Comparison of ENCODE assay signal across 18 cellular contexts in genomic region chr5:151743535-151743934, GRCh38. TPM values are rescaled to one million over a fixed set of nuclear protein-coding genes. Genes with fewer than 3 reads are reported as not detected.
DNase-seq lines count a peak whose midpoint lies in the region; ATAC-seq and TF ChIP-seq lines count a peak whose summit lies in the region.
"Had no signal": no experiment of that assay in that cellular context is flagged by ENCODE, and none has a peak within 500 bp of the region (broad histone marks: within the 10 kb centered on the region; RNA-seq: fewer than 3 reads in every experiment).

No MANE protein-coding gene starts in this region.

- H3K9ac ChIP-seq in H9 (ENCODE audit: extremely low read depth, insufficient read length, low read length), result no peak overlapping the region

- no peak overlapping the region for H3K4me2 ChIP-seq in H9 (ENCODE audit: insufficient read depth, insufficient read length, low read length)

- H3K4ac ChIP-seq in H9 (ENCODE audit: low read depth, low read length), result no peak overlapping the region

- intact Hi-C loops in activated CD8-positive, alpha-beta T cell treated with anti-CD3 and anti-CD28 coated beads for 36 hours (cut with micrococcal nuclease), result no loop called here
- intact Hi-C loops in vagina (cut with DNase I), result loop anchor here (5.0 kb wide), 1 partner anchor 296 kb away; the partner anchor contains the start of gene SLC36A1

- H3K27me3 ChIP-seq in vagina (no peaks in the 10 kb centered on the region), H9 (ENCODE audit: insufficient read depth, low read length) (no peaks in the 10 kb centered on the region)
- H3K27me3 ChIP-seq: ascending aorta, ovary, sigmoid colon had no signal

- H2BK120ac ChIP-seq in H9 (ENCODE audit: low read depth, low read length, poor library complexity, severe bottlenecking), result no peak overlapping the region

- H4K8ac ChIP-seq in H9 (replicated peaks; ENCODE audit: insufficient read length, low read depth, low read length), result no peak overlapping the region

- no peak overlapping the region for H3K14ac ChIP-seq in H9 (ENCODE audit: insufficient read depth, low read length)

- H3K56ac ChIP-seq in H9 (ENCODE audit: insufficient read length, low read depth, low read length), result no peak overlapping the region

- H3K9me3 ChIP-seq in vagina, result no peaks in the 10 kb centered on the region
- H3K9me3 ChIP-seq in H9 (ENCODE audit: control insufficient read depth, low read depth, low read length), result no peaks in the 10 kb centered on the region
- H3K9me3 ChIP-seq: ascending aorta, mucosa of descending colon, ovary, sigmoid colon, thoracic aorta had no signal

- POLR2A ChIA-PET in activated CD8-positive, alpha-beta T cell treated with anti-CD3 and anti-CD28 coated beads for 36 hours (lab: Charles Lee), result interaction anchor here (0.9 kb wide), 1 partner anchor 15 kb away, joined by 3 read pairs; the partner anchor contains the start of gene ATOX1
- POLR2A ChIA-PET in activated CD8-positive, alpha-beta T cell treated with anti-CD3 and anti-CD28 coated beads, Interleukin-2, amount 10 ng/mL, durations not matched to agents 7 days and 5 days (lab: Charles Lee), result no interaction called here

- no peak overlapping the region for H2BK5ac ChIP-seq in H9 (ENCODE audit: insufficient read length, low read length)

- H2BK15ac ChIP-seq in H9 (ENCODE audit: low read depth, low read length), result no peak overlapping the region

- H3K4me1 ChIP-seq in vagina, result peaks cover 44% of the 10 kb centered on the region
- peaks cover 7% of the 10 kb centered on the region; the same call in 1 of the 2 replicates for H3K4me1 ChIP-seq in H9 (ENCODE audit: insufficient read depth, low read length)

- H3K36me3 ChIP-seq in vagina, result peaks cover 0 to 11% of the 10 kb centered on the region in 2 donors
- H3K36me3 ChIP-seq: ovary, thoracic aorta had no signal

- H3K9me3 Mint-ChIP-seq in activated CD8-positive, alpha-beta T cell treated with anti-CD3 and anti-CD28 coated beads for 36 hours, result no peaks in the 10 kb centered on the region
- no peaks in the 10 kb centered on the region for H3K9me3 Mint-ChIP-seq in activated CD8-positive, alpha-beta T cell treated with anti-CD3 and anti-CD28 coated beads, Interleukin-2, amount 10 ng/mL, durations not matched to agents 7 days and 5 days (ENCODE audit: insufficient read depth)
- no peaks in the 10 kb centered on the region for H3K9me3 Mint-ChIP-seq in H9
- H3K9me3 Mint-ChIP-seq: CD8-positive, alpha-beta T cell; dendritic cell treated with granulocyte-macrophage colony-stimulating factor and Interleukin-4, amounts not matched to agents 40 ng/mL and 50 ng/mL, for 4 days had no signal

- TF ChIP-seq POLR2A in vagina (IDR thresholded peaks at IDR 0.05), result no peak

- H3K18ac ChIP-seq in H9 (ENCODE audit: insufficient read length, low read depth, low read length), result no peak overlapping the region

- no peak for DNase-seq in activated CD8-positive, alpha-beta T cell treated with anti-CD3 and anti-CD28 coated beads for 36 hours
- no peak for DNase-seq in activated CD8-positive, alpha-beta T cell treated with anti-CD3 and anti-CD28 coated beads, Interleukin-2, amount 10 ng/mL, durations not matched to agents 7 days and 5 days
- DNase-seq in inferior parietal cortex (ENCODE audit: extremely low spot score) (peak; percentile 39), vagina (ENCODE audit: extremely low spot score in 2 of 2) (no peak), H9 (no peak), NOMO-1 (lab: John Stamatoyannopoulos, UW; ENCODE audit: unreplicated experiment in 2 of 2) (no peak), NCI-H1092 treated with DMSO at 0.1 percent for 48 hours (lab: John Stamatoyannopoulos, UW) (no peak)
- DNase-seq: activated naive CD4-positive, alpha-beta T cell treated with Interleukin-2 at 50 U/mL for 16 hours; CD8-positive, alpha-beta T cell; NCI-H748 treated with DMSO at 0.1 percent for 48 hours; sigmoid colon had no signal

- no peak overlapping the region for H2BK12ac ChIP-seq in H9 (ENCODE audit: insufficient read length, low read depth, low read length)

- no peak overlapping the region for H3K23ac ChIP-seq in H9 (ENCODE audit: insufficient read length, low read depth, low read length)

- peaks cover 2% of the 10 kb centered on the region for H3K79me1 ChIP-seq in H9 (ENCODE audit: insufficient read depth, low read depth, low read length, poor library complexity, severe bottlenecking)

- no peak overlapping the region for H3K4me3 Mint-ChIP-seq in activated CD8-positive, alpha-beta T cell treated with anti-CD3 and anti-CD28 coated beads for 36 hours
- H3K4me3 Mint-ChIP-seq in activated CD8-positive, alpha-beta T cell treated with anti-CD3 and anti-CD28 coated beads, Interleukin-2, amount 10 ng/mL, durations not matched to agents 7 days and 5 days, result no peak overlapping the region
- no peak overlapping the region for H3K4me3 Mint-ChIP-seq in H9
- H3K4me3 Mint-ChIP-seq: CD8-positive, alpha-beta T cell; dendritic cell treated with granulocyte-macrophage colony-stimulating factor and Interleukin-4, amounts not matched to agents 40 ng/mL and 50 ng/mL, for 4 days had no signal

- CTCF ChIA-PET in activated CD8-positive, alpha-beta T cell treated with anti-CD3 and anti-CD28 coated beads for 36 hours (lab: Charles Lee), result interaction anchor here (1.2 to 7.5 kb wide), 4 partner anchors 11 to 91 kb away, joined by 3 to 111 read pairs (median 28); partner anchors contain the start of gene ATOX1
- CTCF ChIA-PET in activated CD8-positive, alpha-beta T cell treated with anti-CD3 and anti-CD28 coated beads, Interleukin-2, amount 10 ng/mL, durations not matched to agents 7 days and 5 days (lab: Charles Lee), result interaction anchor here (1.2 to 10.4 kb wide), 4 partner anchors 8 to 297 kb away, joined by 3 to 127 read pairs (median 4); partner anchors contain the start of gene SLC36A1

- H3K79me2 ChIP-seq in H9 (ENCODE audit: insufficient read depth, low read length), result no peaks in the 10 kb centered on the region

- H2BK20ac ChIP-seq in H9 (ENCODE audit: low read depth, low read length, poor library complexity, severe bottlenecking), result no peak overlapping the region

- H3T11ph ChIP-seq in H9 (ENCODE audit: low read length), result no peak overlapping the region

- peaks cover 21% of the 10 kb centered on the region for H3K36me3 Mint-ChIP-seq in activated CD8-positive, alpha-beta T cell treated with anti-CD3 and anti-CD28 coated beads for 36 hours (ENCODE audit: low read depth)
- peaks cover 39% of the 10 kb centered on the region for H3K36me3 Mint-ChIP-seq in activated CD8-positive, alpha-beta T cell treated with anti-CD3 and anti-CD28 coated beads, Interleukin-2, amount 10 ng/mL, durations not matched to agents 7 days and 5 days (ENCODE audit: low read depth)
- H3K36me3 Mint-ChIP-seq in H9 (ENCODE audit: insufficient read depth in 1 of 3, low read depth in 3 of 3), result peaks cover 2 to 14% (median 8%) of the 10 kb centered on the region in 3 experiments; a peak in 4 of 7 replicates

- ATAC-seq in activated CD8-positive, alpha-beta T cell treated with anti-CD3 and anti-CD28 coated beads for 36 hours, result no peak
- ATAC-seq in activated CD8-positive, alpha-beta T cell treated with anti-CD3 and anti-CD28 coated beads, Interleukin-2, amount 10 ng/mL, durations not matched to agents 7 days and 5 days, result no peak
- ATAC-seq: CD8-positive, alpha-beta T cell had no signal

- no CpG with 5 or more reads among the region's 1 CpG for WGBS in H9 (ENCODE audit: extremely low coverage, insufficient read length, low lambda C conversion rate)

- no peak overlapping the region for H3K4me3 ChIP-seq in vagina
- H3K4me3 ChIP-seq: ascending aorta, mucosa of descending colon, ovary, sigmoid colon, thoracic aorta had no signal

- H4K20me1 ChIP-seq in H9 (ENCODE audit: control insufficient read depth, insufficient read depth, insufficient read length), result no peaks in the 10 kb centered on the region

- peak overlapping the region; percentile 9; the same call in 1 of the 2 replicates for H3K27ac ChIP-seq in VCaP
- H3K27ac ChIP-seq in vagina, result peak overlapping the region; percentile 12
- H3K27ac ChIP-seq in H9 (ENCODE audit: insufficient read length, low read depth, low read length), result no peak overlapping the region
- H3K27ac ChIP-seq: 22Rv1, ovary, thoracic aorta had no signal

- H3K4me1 Mint-ChIP-seq in activated CD8-positive, alpha-beta T cell treated with anti-CD3 and anti-CD28 coated beads for 36 hours (ENCODE audit: low read depth), result peaks cover 27% of the 10 kb centered on the region
- peaks cover 41% of the 10 kb centered on the region for H3K4me1 Mint-ChIP-seq in activated CD8-positive, alpha-beta T cell treated with anti-CD3 and anti-CD28 coated beads, Interleukin-2, amount 10 ng/mL, durations not matched to agents 7 days and 5 days (ENCODE audit: low read depth)
- H3K4me1 Mint-ChIP-seq in H9, result peaks cover 16 to 19% of the 10 kb centered on the region in 2 experiments

- no peak overlapping the region for H2AK5ac ChIP-seq in H9 (ENCODE audit: insufficient read length, low read length)

- no peak for TF ChIP-seq CTCF in activated CD8-positive, alpha-beta T cell treated with anti-CD3 and anti-CD28 coated beads for 36 hours (IDR thresholded peaks at IDR 0.05)
- no peak for TF ChIP-seq CTCF in VCaP (conservative IDR thresholded peaks at IDR 0.05)
- no peak for TF ChIP-seq CTCF in vagina (IDR thresholded peaks at IDR 0.05)
- TF ChIP-seq CTCF in H9 (conservative IDR thresholded peaks at IDR 0.05), result no peak

- no peaks in the 10 kb centered on the region for H3K23me2 ChIP-seq in H9 (ENCODE audit: insufficient read length, low read depth, low read length, poor library complexity, severe bottlenecking)

- no peak overlapping the region for H4K5ac ChIP-seq in H9 (ENCODE audit: insufficient read length, low read depth, low read length)

- no peak overlapping the region for H4K91ac ChIP-seq in H9 (ENCODE audit: insufficient read length, low read depth, low read length)

- peak overlapping the region; percentile 10 for H3K27ac Mint-ChIP-seq in activated CD8-positive, alpha-beta T cell treated with anti-CD3 and anti-CD28 coated beads for 36 hours
- H3K27ac Mint-ChIP-seq in activated CD8-positive, alpha-beta T cell treated with anti-CD3 and anti-CD28 coated beads, Interleukin-2, amount 10 ng/mL, durations not matched to agents 7 days and 5 days, result no peak overlapping the region
- H3K27ac Mint-ChIP-seq in H9, result no peak overlapping the region
- H3K27ac Mint-ChIP-seq: CD8-positive, alpha-beta T cell; dendritic cell treated with granulocyte-macrophage colony-stimulating factor and Interleukin-4, amounts not matched to agents 40 ng/mL and 50 ng/mL, for 4 days had no signal

- H2AFZ ChIP-seq in H9 (ENCODE audit: low read length), result no peak overlapping the region

- no peaks in the 10 kb centered on the region for H3K27me3 Mint-ChIP-seq in activated CD8-positive, alpha-beta T cell treated with anti-CD3 and anti-CD28 coated beads for 36 hours
- no peaks in the 10 kb centered on the region for H3K27me3 Mint-ChIP-seq in activated CD8-positive, alpha-beta T cell treated with anti-CD3 and anti-CD28 coated beads, Interleukin-2, amount 10 ng/mL, durations not matched to agents 7 days and 5 days (ENCODE audit: low read depth)
- no peaks in the 10 kb centered on the region for H3K27me3 Mint-ChIP-seq in H9 (ENCODE audit: low read depth)
- H3K27me3 Mint-ChIP-seq: dendritic cell treated with granulocyte-macrophage colony-stimulating factor and Interleukin-4, amounts not matched to agents 40 ng/mL and 50 ng/mL, for 4 days had no signal

RNA-seq across cellular contexts. Expression of gene ATOX1, which starts 14.9 kb away (rescaled TPM):
- total RNA-seq in activated CD8-positive, alpha-beta T cell treated with anti-CD3 and anti-CD28 coated beads for 36 hours, result 10 to 100 TPM; 69.6 to 73.3 TPM
- total RNA-seq in activated CD8-positive, alpha-beta T cell treated with anti-CD3 and anti-CD28 coated beads, Interleukin-2, amount 10 ng/mL, durations not matched to agents 7 days and 5 days, result 10 to 100 TPM; 45.2 to 46.6 TPM
- 120 TPM for total RNA-seq in vagina
- 75.0 and 79.7 TPM in 2 replicates for total RNA-seq in H9 (2021)

RNA-seq across cellular contexts. Expression of gene G3BP1, which starts 28.2 kb away (rescaled TPM):
- 100 to 1,000 TPM; 247 to 253 TPM for total RNA-seq in activated CD8-positive, alpha-beta T cell treated with anti-CD3 and anti-CD28 coated beads for 36 hours
- 100 to 1,000 TPM; 193 to 213 TPM for total RNA-seq in activated CD8-positive, alpha-beta T cell treated with anti-CD3 and anti-CD28 coated beads, Interleukin-2, amount 10 ng/mL, durations not matched to agents 7 days and 5 days
- total RNA-seq in vagina (97.0 TPM), H9 (2021) (439 and 448 TPM in 2 replicates)

RNA-seq across cellular contexts. Expression of gene SPARC, which starts 56.8 kb away (rescaled TPM):
- total RNA-seq in activated CD8-positive, alpha-beta T cell treated with anti-CD3 and anti-CD28 coated beads for 36 hours, result not detected
- not detected for total RNA-seq in activated CD8-positive, alpha-beta T cell treated with anti-CD3 and anti-CD28 coated beads, Interleukin-2, amount 10 ng/mL, durations not matched to agents 7 days and 5 days
- total RNA-seq in vagina (273 TPM), H9 (2021) (320 and 323 TPM in 2 replicates)

Comparison
In these comparisons a context has a peak if more than half of its experiments do, and no peak if none do; other contexts are left out.
1. RNA of gene SPARC, which starts 56.8 kb away (total RNA-seq): 320 to 323 TPM in H9 and 273 TPM in vagina (single experiment); not detected in activated CD8-positive, alpha-beta T cell treated with anti-CD3 and anti-CD28 coated beads, Interleukin-2, amount 10 ng/mL, durations not matched to agents 7 days and 5 days and not detected in activated CD8-positive, alpha-beta T cell treated with anti-CD3 and anti-CD28 coated beads for 36 hours; every median in the first group is over 100 times any median in the second.